ENCODE assay signal across 1 cellular context in the genomic region with DNA sequence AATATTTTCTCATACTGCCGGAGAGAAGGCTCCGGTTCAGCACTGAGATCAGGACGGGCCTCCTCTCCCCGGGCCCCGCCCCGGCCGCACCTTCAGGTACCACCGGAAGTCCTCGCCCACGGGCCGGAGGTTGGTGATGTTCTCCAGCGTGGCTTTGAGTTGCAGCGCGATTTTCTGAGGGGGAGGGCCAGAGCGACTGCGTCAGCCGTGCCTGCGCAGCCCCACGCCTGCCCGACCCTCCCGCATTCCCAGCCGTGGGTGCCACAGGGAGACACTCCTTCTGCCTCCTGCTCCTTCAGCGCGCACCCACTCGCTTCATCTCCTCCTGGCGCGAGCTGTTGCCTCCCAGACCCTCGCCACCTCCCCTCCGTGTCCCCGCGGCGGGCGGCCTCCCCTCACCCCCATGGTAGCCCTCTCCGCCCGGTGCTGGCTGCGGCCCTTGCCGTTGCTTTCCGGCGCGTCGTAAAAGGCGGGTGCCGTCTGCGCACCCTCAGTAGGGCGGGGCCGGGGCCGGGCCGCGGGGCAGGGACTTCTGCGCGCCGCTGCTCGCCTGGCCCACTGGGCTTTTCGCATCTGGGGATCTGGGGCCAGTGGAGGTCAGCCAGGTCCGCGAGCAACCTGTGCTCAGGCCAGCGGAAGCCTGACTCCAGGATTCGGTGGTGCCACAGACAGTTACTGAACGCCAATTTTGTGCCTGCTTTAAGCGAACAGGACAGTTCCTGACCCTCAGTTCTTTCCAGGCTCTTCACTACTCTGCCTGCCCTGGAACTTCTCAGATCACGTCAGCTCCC.
A peak's percentile ranks its signal among the peaks of the same experiment; 100 is the strongest.
TF ChIP-seq lines count a peak whose summit lies in the region.

A gene (minus strand): TSS at position 464 of the 791 bp plus-strand sequence. CDS start 59 bp downstream, at position 405.

TF ChIP-seq in HepG2, 621 proteins besides CTCF, POLR2A, EP300 and RAD21 (continued from another document and continues in another):
- 0 out of 2 replicates have a peak, but pooled peaks have one; percentile 56 for TF ChIP-seq NR2F2 (IDR thresholded peaks at IDR 0.05; ENCODE audit: borderline replicate concordance, low read depth)
- TF ChIP-seq NFE2L1 (CRISPR knock-in tag; IDR thresholded peaks at IDR 0.05; ENCODE audit: borderline replicate concordance): peak; percentile 69; the same call in 1 of the 2 replicates
- peak; percentile 95 for TF ChIP-seq ZNF788 (CRISPR knock-in tag; IDR thresholded peaks at IDR 0.05; ENCODE audit: borderline replicate concordance)
- peak; percentile 88 for TF ChIP-seq ZNF564 (CRISPR knock-in tag; IDR thresholded peaks at IDR 0.05)
- TF ChIP-seq, protein P1, sequence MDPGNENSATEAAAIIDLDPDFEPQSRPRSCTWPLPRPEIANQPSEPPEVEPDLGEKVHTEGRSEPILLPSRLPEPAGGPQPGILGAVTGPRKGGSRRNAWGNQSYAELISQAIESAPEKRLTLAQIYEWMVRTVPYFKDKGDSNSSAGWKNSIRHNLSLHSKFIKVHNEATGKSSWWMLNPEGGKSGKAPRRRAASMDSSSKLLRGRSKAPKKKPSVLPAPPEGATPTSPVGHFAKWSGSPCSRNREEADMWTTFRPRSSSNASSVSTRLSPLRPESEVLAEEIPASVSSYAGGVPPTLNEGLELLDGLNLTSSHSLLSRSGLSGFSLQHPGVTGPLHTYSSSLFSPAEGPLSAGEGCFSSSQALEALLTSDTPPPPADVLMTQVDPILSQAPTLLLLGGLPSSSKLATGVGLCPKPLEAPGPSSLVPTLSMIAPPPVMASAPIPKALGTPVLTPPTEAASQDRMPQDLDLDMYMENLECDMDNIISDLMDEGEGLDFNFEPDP (CRISPR knock-in tag; conservative IDR thresholded peaks at IDR 0.05): no peak
- peak; percentile 90; the same call in 1 of the 2 replicates for TF ChIP-seq ZNF558 (CRISPR knock-in tag; IDR thresholded peaks at IDR 0.05; ENCODE audit: borderline replicate concordance)
- TF ChIP-seq, protein P2, sequence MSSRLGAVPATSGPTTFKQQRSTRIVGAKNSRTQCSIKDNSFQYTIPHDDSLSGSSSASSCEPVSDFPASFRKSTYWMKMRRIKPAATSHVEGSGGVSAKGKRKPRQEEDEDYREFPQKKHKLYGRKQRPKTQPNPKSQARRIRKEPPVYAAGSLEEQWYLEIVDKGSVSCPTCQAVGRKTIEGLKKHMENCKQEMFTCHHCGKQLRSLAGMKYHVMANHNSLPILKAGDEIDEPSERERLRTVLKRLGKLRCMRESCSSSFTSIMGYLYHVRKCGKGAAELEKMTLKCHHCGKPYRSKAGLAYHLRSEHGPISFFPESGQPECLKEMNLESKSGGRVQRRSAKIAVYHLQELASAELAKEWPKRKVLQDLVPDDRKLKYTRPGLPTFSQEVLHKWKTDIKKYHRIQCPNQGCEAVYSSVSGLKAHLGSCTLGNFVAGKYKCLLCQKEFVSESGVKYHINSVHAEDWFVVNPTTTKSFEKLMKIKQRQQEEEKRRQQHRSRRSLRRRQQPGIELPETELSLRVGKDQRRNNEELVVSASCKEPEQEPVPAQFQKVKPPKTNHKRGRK (CRISPR knock-in tag; IDR thresholded peaks at IDR 0.05): no peak
- TF ChIP-seq ZNF878 (CRISPR knock-in tag; IDR thresholded peaks at IDR 0.05): peak; percentile 89
- TF ChIP-seq RNF2 (conservative IDR thresholded peaks at IDR 0.05; ENCODE audit: low read depth): no peak
- no peak for TF ChIP-seq SRSF4 (IDR thresholded peaks at IDR 0.05; ENCODE audit: low read depth, low read length, poor library complexity, severe bottlenecking)
- TF ChIP-seq, protein P3, sequence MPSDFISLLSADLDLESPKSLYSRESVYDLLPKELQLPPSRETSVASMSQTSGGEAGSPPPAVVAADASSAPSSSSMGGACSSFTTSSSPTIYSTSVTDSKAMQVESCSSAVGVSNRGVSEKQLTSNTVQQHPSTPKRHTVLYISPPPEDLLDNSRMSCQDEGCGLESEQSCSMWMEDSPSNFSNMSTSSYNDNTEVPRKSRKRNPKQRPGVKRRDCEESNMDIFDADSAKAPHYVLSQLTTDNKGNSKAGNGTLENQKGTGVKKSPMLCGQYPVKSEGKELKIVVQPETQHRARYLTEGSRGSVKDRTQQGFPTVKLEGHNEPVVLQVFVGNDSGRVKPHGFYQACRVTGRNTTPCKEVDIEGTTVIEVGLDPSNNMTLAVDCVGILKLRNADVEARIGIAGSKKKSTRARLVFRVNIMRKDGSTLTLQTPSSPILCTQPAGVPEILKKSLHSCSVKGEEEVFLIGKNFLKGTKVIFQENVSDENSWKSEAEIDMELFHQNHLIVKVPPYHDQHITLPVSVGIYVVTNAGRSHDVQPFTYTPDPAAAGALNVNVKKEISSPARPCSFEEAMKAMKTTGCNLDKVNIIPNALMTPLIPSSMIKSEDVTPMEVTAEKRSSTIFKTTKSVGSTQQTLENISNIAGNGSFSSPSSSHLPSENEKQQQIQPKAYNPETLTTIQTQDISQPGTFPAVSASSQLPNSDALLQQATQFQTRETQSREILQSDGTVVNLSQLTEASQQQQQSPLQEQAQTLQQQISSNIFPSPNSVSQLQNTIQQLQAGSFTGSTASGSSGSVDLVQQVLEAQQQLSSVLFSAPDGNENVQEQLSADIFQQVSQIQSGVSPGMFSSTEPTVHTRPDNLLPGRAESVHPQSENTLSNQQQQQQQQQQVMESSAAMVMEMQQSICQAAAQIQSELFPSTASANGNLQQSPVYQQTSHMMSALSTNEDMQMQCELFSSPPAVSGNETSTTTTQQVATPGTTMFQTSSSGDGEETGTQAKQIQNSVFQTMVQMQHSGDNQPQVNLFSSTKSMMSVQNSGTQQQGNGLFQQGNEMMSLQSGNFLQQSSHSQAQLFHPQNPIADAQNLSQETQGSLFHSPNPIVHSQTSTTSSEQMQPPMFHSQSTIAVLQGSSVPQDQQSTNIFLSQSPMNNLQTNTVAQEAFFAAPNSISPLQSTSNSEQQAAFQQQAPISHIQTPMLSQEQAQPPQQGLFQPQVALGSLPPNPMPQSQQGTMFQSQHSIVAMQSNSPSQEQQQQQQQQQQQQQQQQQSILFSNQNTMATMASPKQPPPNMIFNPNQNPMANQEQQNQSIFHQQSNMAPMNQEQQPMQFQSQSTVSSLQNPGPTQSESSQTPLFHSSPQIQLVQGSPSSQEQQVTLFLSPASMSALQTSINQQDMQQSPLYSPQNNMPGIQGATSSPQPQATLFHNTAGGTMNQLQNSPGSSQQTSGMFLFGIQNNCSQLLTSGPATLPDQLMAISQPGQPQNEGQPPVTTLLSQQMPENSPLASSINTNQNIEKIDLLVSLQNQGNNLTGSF (CRISPR knock-in tag; IDR thresholded peaks at IDR 0.05): no peak
- TF ChIP-seq NAIF1 (CRISPR knock-in tag; IDR thresholded peaks at IDR 0.05; ENCODE audit: borderline replicate concordance): peak; percentile 86
- TF ChIP-seq TP53 (CRISPR knock-in tag; conservative IDR thresholded peaks at IDR 0.05): 0 out of 2 replicates have a peak, but pooled peaks have one; percentile 79
- TF ChIP-seq, protein P4, sequence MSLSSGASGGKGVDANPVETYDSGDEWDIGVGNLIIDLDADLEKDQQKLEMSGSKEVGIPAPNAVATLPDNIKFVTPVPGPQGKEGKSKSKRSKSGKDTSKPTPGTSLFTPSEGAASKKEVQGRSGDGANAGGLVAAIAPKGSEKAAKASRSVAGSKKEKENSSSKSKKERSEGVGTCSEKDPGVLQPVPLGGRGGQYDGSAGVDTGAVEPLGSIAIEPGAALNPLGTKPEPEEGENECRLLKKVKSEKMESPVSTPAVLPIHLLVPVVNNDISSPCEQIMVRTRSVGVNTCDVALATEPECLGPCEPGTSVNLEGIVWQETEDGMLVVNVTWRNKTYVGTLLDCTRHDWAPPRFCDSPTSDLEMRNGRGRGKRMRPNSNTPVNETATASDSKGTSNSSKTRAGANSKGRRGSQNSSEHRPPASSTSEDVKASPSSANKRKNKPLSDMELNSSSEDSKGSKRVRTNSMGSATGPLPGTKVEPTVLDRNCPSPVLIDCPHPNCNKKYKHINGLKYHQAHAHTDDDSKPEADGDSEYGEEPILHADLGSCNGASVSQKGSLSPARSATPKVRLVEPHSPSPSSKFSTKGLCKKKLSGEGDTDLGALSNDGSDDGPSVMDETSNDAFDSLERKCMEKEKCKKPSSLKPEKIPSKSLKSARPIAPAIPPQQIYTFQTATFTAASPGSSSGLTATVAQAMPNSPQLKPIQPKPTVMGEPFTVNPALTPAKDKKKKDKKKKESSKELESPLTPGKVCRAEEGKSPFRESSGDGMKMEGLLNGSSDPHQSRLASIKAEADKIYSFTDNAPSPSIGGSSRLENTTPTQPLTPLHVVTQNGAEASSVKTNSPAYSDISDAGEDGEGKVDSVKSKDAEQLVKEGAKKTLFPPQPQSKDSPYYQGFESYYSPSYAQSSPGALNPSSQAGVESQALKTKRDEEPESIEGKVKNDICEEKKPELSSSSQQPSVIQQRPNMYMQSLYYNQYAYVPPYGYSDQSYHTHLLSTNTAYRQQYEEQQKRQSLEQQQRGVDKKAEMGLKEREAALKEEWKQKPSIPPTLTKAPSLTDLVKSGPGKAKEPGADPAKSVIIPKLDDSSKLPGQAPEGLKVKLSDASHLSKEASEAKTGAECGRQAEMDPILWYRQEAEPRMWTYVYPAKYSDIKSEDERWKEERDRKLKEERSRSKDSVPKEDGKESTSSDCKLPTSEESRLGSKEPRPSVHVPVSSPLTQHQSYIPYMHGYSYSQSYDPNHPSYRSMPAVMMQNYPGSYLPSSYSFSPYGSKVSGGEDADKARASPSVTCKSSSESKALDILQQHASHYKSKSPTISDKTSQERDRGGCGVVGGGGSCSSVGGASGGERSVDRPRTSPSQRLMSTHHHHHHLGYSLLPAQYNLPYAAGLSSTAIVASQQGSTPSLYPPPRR (CRISPR knock-in tag; IDR thresholded peaks at IDR 0.05; ENCODE audit: borderline replicate concordance): peak; percentile 78; the same call in 1 of the 2 replicates
- peak; percentile 94; the same call in 1 of the 2 replicates for TF ChIP-seq ZNF839 (CRISPR knock-in tag; IDR thresholded peaks at IDR 0.05; ENCODE audit: borderline replicate concordance)
- TF ChIP-seq, protein P5, sequence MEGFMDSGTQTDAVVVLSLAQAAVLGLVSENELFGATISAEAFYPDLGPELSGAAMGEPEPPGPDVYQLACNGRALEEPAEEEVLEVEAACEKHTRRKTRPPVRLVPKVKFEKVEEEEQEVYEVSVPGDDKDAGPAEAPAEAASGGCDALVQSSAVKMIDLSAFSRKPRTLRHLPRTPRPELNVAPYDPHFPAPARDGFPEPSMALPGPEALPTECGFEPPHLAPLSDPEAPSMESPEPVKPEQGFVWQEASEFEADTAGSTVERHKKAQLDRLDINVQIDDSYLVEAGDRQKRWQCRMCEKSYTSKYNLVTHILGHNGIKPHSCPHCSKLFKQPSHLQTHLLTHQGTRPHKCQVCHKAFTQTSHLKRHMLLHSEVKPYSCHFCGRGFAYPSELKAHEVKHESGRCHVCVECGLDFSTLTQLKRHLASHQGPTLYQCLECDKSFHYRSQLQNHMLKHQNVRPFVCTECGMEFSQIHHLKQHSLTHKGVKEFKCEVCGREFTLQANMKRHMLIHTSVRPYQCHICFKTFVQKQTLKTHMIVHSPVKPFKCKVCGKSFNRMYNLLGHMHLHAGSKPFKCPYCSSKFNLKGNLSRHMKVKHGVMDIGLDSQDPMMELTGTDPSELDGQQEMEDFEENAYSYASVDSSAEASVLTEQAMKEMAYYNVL (CRISPR knock-in tag; IDR thresholded peaks at IDR 0.05; ENCODE audit: borderline replicate concordance): peak; percentile 91; the same call in 1 of the 2 replicates
- TF ChIP-seq NCOA5 (CRISPR knock-in tag; IDR thresholded peaks at IDR 0.05): no peak
- TF ChIP-seq ZNF644 (CRISPR knock-in tag; IDR thresholded peaks at IDR 0.05; ENCODE audit: low read depth): 0 out of 2 replicates have a peak, but pooled peaks have one; percentile 42
- no peak for TF ChIP-seq TGIF2 (CRISPR knock-in tag; IDR thresholded peaks at IDR 0.05)
- peak; percentile 94 for TF ChIP-seq SRSF1 (optimal IDR thresholded peaks at IDR 0.05; ENCODE audit: low read depth, low read length)
- peak; percentile 64 for TF ChIP-seq KDM1A (CRISPR knock-in tag; IDR thresholded peaks at IDR 0.05)
- peak; percentile 33 to 56; a peak in 2 of 4 replicates for TF ChIP-seq NR2F1 (CRISPR knock-in tag; IDR thresholded peaks at IDR 0.05)
- peak; percentile 37 for TF ChIP-seq GATAD2A (CRISPR knock-in tag; IDR thresholded peaks at IDR 0.05)
- TF ChIP-seq, protein P6, sequence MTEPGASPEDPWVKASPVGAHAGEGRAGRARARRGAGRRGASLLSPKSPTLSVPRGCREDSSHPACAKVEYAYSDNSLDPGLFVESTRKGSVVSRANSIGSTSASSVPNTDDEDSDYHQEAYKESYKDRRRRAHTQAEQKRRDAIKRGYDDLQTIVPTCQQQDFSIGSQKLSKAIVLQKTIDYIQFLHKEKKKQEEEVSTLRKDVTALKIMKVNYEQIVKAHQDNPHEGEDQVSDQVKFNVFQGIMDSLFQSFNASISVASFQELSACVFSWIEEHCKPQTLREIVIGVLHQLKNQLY (CRISPR knock-in tag; IDR thresholded peaks at IDR 0.05): no peak
- no peak for TF ChIP-seq ZFP36L2 (CRISPR knock-in tag; IDR thresholded peaks at IDR 0.05)
- TF ChIP-seq, protein P7, sequence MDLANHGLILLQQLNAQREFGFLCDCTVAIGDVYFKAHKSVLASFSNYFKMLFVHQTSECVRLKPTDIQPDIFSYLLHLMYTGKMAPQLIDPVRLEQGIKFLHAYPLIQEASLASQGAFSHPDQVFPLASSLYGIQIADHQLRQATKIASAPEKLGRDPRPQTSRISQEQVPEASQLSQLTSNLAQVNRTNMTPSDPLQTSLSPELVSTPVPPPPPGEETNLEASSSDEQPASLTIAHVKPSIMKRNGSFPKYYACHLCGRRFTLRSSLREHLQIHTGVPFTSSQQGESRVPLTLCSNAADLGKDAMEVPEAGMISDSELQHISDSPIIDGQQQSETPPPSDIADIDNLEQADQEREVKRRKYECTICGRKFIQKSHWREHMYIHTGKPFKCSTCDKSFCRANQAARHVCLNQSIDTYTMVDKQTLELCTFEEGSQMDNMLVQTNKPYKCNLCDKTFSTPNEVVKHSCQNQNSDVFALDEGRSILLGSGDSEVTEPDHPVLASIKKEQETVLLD (CRISPR knock-in tag; IDR thresholded peaks at IDR 0.05; ENCODE audit: low read depth): peak; percentile 82
- TF ChIP-seq, protein P8, sequence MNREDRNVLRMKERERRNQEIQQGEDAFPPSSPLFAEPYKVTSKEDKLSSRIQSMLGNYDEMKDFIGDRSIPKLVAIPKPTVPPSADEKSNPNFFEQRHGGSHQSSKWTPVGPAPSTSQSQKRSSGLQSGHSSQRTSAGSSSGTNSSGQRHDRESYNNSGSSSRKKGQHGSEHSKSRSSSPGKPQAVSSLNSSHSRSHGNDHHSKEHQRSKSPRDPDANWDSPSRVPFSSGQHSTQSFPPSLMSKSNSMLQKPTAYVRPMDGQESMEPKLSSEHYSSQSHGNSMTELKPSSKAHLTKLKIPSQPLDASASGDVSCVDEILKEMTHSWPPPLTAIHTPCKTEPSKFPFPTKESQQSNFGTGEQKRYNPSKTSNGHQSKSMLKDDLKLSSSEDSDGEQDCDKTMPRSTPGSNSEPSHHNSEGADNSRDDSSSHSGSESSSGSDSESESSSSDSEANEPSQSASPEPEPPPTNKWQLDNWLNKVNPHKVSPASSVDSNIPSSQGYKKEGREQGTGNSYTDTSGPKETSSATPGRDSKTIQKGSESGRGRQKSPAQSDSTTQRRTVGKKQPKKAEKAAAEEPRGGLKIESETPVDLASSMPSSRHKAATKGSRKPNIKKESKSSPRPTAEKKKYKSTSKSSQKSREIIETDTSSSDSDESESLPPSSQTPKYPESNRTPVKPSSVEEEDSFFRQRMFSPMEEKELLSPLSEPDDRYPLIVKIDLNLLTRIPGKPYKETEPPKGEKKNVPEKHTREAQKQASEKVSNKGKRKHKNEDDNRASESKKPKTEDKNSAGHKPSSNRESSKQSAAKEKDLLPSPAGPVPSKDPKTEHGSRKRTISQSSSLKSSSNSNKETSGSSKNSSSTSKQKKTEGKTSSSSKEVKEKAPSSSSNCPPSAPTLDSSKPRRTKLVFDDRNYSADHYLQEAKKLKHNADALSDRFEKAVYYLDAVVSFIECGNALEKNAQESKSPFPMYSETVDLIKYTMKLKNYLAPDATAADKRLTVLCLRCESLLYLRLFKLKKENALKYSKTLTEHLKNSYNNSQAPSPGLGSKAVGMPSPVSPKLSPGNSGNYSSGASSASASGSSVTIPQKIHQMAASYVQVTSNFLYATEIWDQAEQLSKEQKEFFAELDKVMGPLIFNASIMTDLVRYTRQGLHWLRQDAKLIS (CRISPR knock-in tag; IDR thresholded peaks at IDR 0.05): no peak
- TF ChIP-seq RFXANK (CRISPR knock-in tag; IDR thresholded peaks at IDR 0.05): 0 out of 2 replicates have a peak, but pooled peaks have one; percentile 48
